Comparison of ENCODE assay signal across 9 cellular contexts in genomic region chr10:69644658-69645295, GRCh38. TPM values are rescaled to one million over a fixed set of nuclear protein-coding genes. Genes with fewer than 3 reads are reported as not detected.
DNase-seq lines count a peak whose midpoint lies in the region; ATAC-seq, FAIRE-seq and TF ChIP-seq lines count a peak whose summit lies in the region.
"Had no signal": no experiment of that assay in that cellular context is flagged by ENCODE, and none has a peak within 500 bp of the region (broad histone marks: within the 10 kb centered on the region; RNA-seq: fewer than 3 reads in every experiment).

No MANE protein-coding gene starts in this region.

- no peak overlapping the region for H3K4me3 ChIP-seq in Caco-2 (ENCODE audit: low read depth, low read length)
- no peak overlapping the region for H3K4me3 ChIP-seq in HCT116 (replicated peaks in 1 of 2; ENCODE audit: low read depth in 1 of 2, low read length in 2 of 2)
- H3K4me3 ChIP-seq in OCI-LY7 (ENCODE audit: low read depth, low read length, poor library complexity, severe bottlenecking): no peak overlapping the region
- no peak overlapping the region for H3K4me3 ChIP-seq in GM12878

- H3K4me1 ChIP-seq in Caco-2 (no peaks in the 10 kb centered on the region), HCT116 (ENCODE audit: control insufficient read depth in 1 of 2, insufficient read depth in 2 of 2, low read length in 2 of 2) (peaks cover 4 to 10% of the 10 kb centered on the region in 2 experiments), OCI-LY7 (ENCODE audit: insufficient read depth, low read length, poor library complexity, severe bottlenecking) (no peaks in the 10 kb centered on the region), GM12878 (ENCODE audit: control insufficient read depth, insufficient read depth, low read length) (no peaks in the 10 kb centered on the region)

- H3K4me2 ChIP-seq in HCT116 (ENCODE audit: low read length): peak overlapping the region; percentile 25; the same call in 1 of the 2 replicates
- no peak overlapping the region for H3K4me2 ChIP-seq in OCI-LY7 (ENCODE audit: low read length)
- H3K4me2 ChIP-seq in GM12878 (ENCODE audit: control insufficient read depth, insufficient read depth): no peak overlapping the region

- H3K36me3 Mint-ChIP-seq in Caco-2 (ENCODE audit: insufficient read depth, unreplicated experiment): no peaks in the 10 kb centered on the region
- H3K36me3 Mint-ChIP-seq: naive thymus-derived CD8-positive, alpha-beta T cell had no signal

- H3K27me3 Mint-ChIP-seq in Caco-2 (ENCODE audit: insufficient read depth, unreplicated experiment): peaks cover 19% of the 10 kb centered on the region

- TF ChIP-seq POLR2A in HCT116 (IDR thresholded peaks at IDR 0.05; ENCODE audit: borderline replicate concordance, extremely low read depth, insufficient read depth, insufficient read length) (no peak), GM12878 (IDR thresholded peaks at IDR 0.05; ENCODE audit: low read depth, low read length) (no peak)

- TF ChIP-seq EP300 in GM12878 (IDR thresholded peaks at IDR 0.05; ENCODE audit: borderline replicate concordance in 1 of 2, control insufficient read depth in 1 of 2, low read depth in 2 of 2, low read length in 2 of 2): no peak

- ATAC-seq in HCT116 (peak; percentile 84), GM12878 (peak; percentile 69), HG03039 (IDR thresholded peaks at IDR 0.05; ENCODE audit: unreplicated experiment) (no peak)
- ATAC-seq: naive thymus-derived CD8-positive, alpha-beta T cell had no signal

- H3K79me2 ChIP-seq in HCT116 (ENCODE audit: insufficient read depth, low read length) (no peaks in the 10 kb centered on the region), OCI-LY7 (ENCODE audit: insufficient read depth, low read depth, low read length) (no peaks in the 10 kb centered on the region), GM12878 (ENCODE audit: control insufficient read depth, insufficient read depth, low read length) (no peaks in the 10 kb centered on the region)

- H4K20me1 ChIP-seq in HCT116 (ENCODE audit: insufficient read depth) (no peaks in the 10 kb centered on the region), OCI-LY7 (ENCODE audit: insufficient read depth, low read length) (no peaks in the 10 kb centered on the region), GM12878 (ENCODE audit: control insufficient read depth, insufficient read depth) (0 out of 2 replicates have a peak, but pooled peaks cover 2% of the 10 kb centered on the region)

- no peaks in the 10 kb centered on the region for H3K9me3 ChIP-seq in Caco-2
- no peaks in the 10 kb centered on the region for H3K9me3 ChIP-seq in HCT116 (ENCODE audit: control insufficient read depth in 1 of 2, insufficient read depth in 1 of 2, low read depth in 1 of 2, low read length in 2 of 2)
- no peaks in the 10 kb centered on the region for H3K9me3 ChIP-seq in OCI-LY7 (ENCODE audit: low read length)
- H3K9me3 ChIP-seq in GM12878 (replicated peaks; ENCODE audit: control insufficient read depth, insufficient read depth, low read length): no peaks in the 10 kb centered on the region

- H3K9me3 Mint-ChIP-seq in Caco-2 (ENCODE audit: unreplicated experiment): no peaks in the 10 kb centered on the region
- H3K9me3 Mint-ChIP-seq: naive thymus-derived CD8-positive, alpha-beta T cell had no signal

- DNase-seq in Caco-2 (peak; percentile 74 to 81), HCT116 (ENCODE audit: low read depth, low spot score) (peak; percentile 35), OCI-LY7 (ENCODE audit: low spot score) (peak; percentile 39), GM12878 (ENCODE audit: low read depth, low spot score) (no peak), iPS-NIHi11 (ENCODE audit: low spot score) (peak; percentile 85)
- DNase-seq in stimulated activated CD4-positive, alpha-beta T cell treated with anti-CD3 and anti-CD28 coated beads, Interleukin-12 subunit alpha, Interleukin-12 subunit beta, amount 100 ng/mL, for 4 hours: peak; percentile 28
- DNase-seq in central memory CD4-positive, alpha-beta T cell: no peak

- H3K9me2 ChIP-seq in HCT116 (ENCODE audit: insufficient read depth) (no peaks in the 10 kb centered on the region), OCI-LY7 (ENCODE audit: insufficient read depth, low read length) (no peaks in the 10 kb centered on the region)

- H2AFZ ChIP-seq in HCT116 (ENCODE audit: low read depth, low read length, poor library complexity, severe bottlenecking): no peak overlapping the region
- H2AFZ ChIP-seq in OCI-LY7 (ENCODE audit: low read length): no peak overlapping the region
- H2AFZ ChIP-seq in GM12878 (ENCODE audit: control insufficient read depth, low read depth, low read length): no peak overlapping the region

- in situ Hi-C loops in GM12878 (cut with MboI): no loop called here

- CTCF ChIA-PET in Caco-2 (lab: Charles Lee) (interaction anchor here (0.6 to 2.7 kb wide), 12 partner anchors 8 to 270 kb away, joined by 3 to 23 read pairs (median 6); no protein-coding TSS in a partner anchor), HCT116 (lab: Charles Lee) (interaction anchor here (0.6 to 9.3 kb wide), 15 partner anchors 9 to 314 kb away, joined by 3 to 102 read pairs (median 5); partner anchors contain the start of gene FAM241B), OCI-LY7 (lab: Charles Lee; ENCODE audit: unreplicated experiment) (no interaction called here), GM12878 (lab: Yijun Ruan, JAX) (interaction anchor here (0.7 to 11.9 kb wide), 11 partner anchors 10 to 313 kb away, joined by 3 to 189 read pairs (median 8); no protein-coding TSS in a partner anchor)

- TF ChIP-seq RAD21 in HCT116 (IDR thresholded peaks at IDR 0.05; ENCODE audit: low read depth) (peak; percentile 95), GM12878 (IDR thresholded peaks at IDR 0.05; ENCODE audit: insufficient read depth, low read depth, low read length) (peak; percentile 59)

- no peaks in the 10 kb centered on the region for H3K4me1 Mint-ChIP-seq in Caco-2 (ENCODE audit: low read depth, unreplicated experiment)
- H3K4me1 Mint-ChIP-seq: naive thymus-derived CD8-positive, alpha-beta T cell had no signal

- H3K27ac Mint-ChIP-seq in Caco-2 (ENCODE audit: unreplicated experiment): no peak overlapping the region

- no peak overlapping the region for H3K9ac ChIP-seq in HCT116 (ENCODE audit: low read length)
- H3K9ac ChIP-seq in GM12878 (ENCODE audit: control insufficient read depth, insufficient read depth, low read length): no peak overlapping the region

- TF ChIP-seq CTCF in Caco-2 (IDR thresholded peaks at IDR 0.05; ENCODE audit: insufficient read depth in 1 of 2, low read depth in 1 of 2, low read length in 1 of 2, severe bottlenecking in 1 of 2, unreplicated experiment in 1 of 2) (peak; percentile 96), HCT116 (IDR thresholded peaks at IDR 0.05 in 2 of 3, conservative IDR thresholded peaks at IDR 0.05 in 1 of 3; ENCODE audit: borderline replicate concordance in 1 of 3, insufficient read depth in 1 of 3, low read depth in 2 of 3, low read length in 2 of 3) (peak; percentile 85 to 93 (median 91)), OCI-LY7 (conservative IDR thresholded peaks at IDR 0.05; ENCODE audit: low read length) (peak; percentile 87), GM12878 (IDR thresholded peaks at IDR 0.05 in 2 of 3, conservative IDR thresholded peaks at IDR 0.05 in 1 of 3; ENCODE audit: control insufficient read depth in 2 of 3, extremely low read depth in 1 of 3, insufficient read depth in 1 of 3, low read depth in 3 of 3, low read length in 3 of 3) (peak; percentile 68 to 77 (median 74))

- no peaks in the 10 kb centered on the region for H3K36me3 ChIP-seq in Caco-2 (ENCODE audit: control insufficient read depth, insufficient read depth, low read length)
- H3K36me3 ChIP-seq in HCT116 (ENCODE audit: control insufficient read depth in 1 of 2, insufficient read depth in 2 of 2, low read length in 2 of 2): no peaks in the 10 kb centered on the region
- H3K36me3 ChIP-seq in OCI-LY7 (ENCODE audit: insufficient read depth, low read length): no peaks in the 10 kb centered on the region
- H3K36me3 ChIP-seq in GM12878 (ENCODE audit: control insufficient read depth in 2 of 2, insufficient read depth in 2 of 2, low read length in 1 of 2): no peaks in the 10 kb centered on the region

- no peak for FAIRE-seq in GM12878 (lab: Jason Lieb, UNC)

- SMC1A ChIA-PET in GM12878 (lab: Charles Lee; ENCODE audit: uncharacterized antibody, unreplicated experiment): interaction anchor here (0.7 to 1.3 kb wide), 4 partner anchors 70 to 270 kb away, joined by 3 to 7 read pairs (median 4); no protein-coding TSS in a partner anchor

- H3K27me3 ChIP-seq in Caco-2 (replicated peaks; ENCODE audit: control insufficient read depth, insufficient read depth, low read length) (0 out of 2 replicates have a peak, but pooled peaks cover 1% of the 10 kb centered on the region), HCT116 (ENCODE audit: insufficient read depth, low read length) (no peaks in the 10 kb centered on the region), GM12878 (replicated peaks in 1 of 2; ENCODE audit: control insufficient read depth in 2 of 2, insufficient read depth in 2 of 2, low read length in 1 of 2) (no peaks in the 10 kb centered on the region)

- RAD21 ChIA-PET in HCT116 (lab: Charles Lee; ENCODE audit: low non-redundant PET in 1 of 2, low total read pairs in 2 of 2, uncharacterized antibody in 2 of 2, unreplicated experiment in 2 of 2) (interaction anchor here (0.6 to 1.4 kb wide), 5 partner anchors 49 to 157 kb away, joined by 3 to 5 read pairs (median 3); no protein-coding TSS in a partner anchor), GM12878 (lab: Charles Lee; ENCODE audit: unreplicated experiment) (no interaction called here)

- intact Hi-C loops in Caco-2 (cut with micrococcal nuclease; ENCODE audit: unreplicated experiment) (loop anchor here (1.0 kb wide), 3 partner anchors 19 to 156 kb away; no protein-coding TSS in a partner anchor), HCT116 (cut with micrococcal nuclease) (loop anchor here (1.0 to 5.0 kb wide), 3 partner anchors 73 to 268 kb away; partner anchors contain the start of gene COL13A1), OCI-LY7 (cut with micrococcal nuclease; ENCODE audit: unreplicated experiment) (loop anchor here (1.0 to 10.0 kb wide), 4 partner anchors 73 to 310 kb away; partner anchors contain the start of gene COL13A1), GM12878 (cut with micrococcal nuclease; ENCODE audit: unreplicated experiment) (loop anchor here (1.0 to 2.0 kb wide), 3 partner anchors 74 to 270 kb away; partner anchors contain the start of gene COL13A1)

- BruUV-seq in Caco-2 (replicated peaks; lab: Mats Ljungman, UMichigan) (no TSS peak), HCT116 (replicated peaks; lab: Mats Ljungman, UMichigan) (no TSS peak), OCI-LY7 (replicated peaks; lab: Mats Ljungman, UMichigan) (no TSS peak), GM12878 (replicated peaks; lab: Mats Ljungman, UMichigan) (no TSS peak)

- no peak overlapping the region for H3K4me3 Mint-ChIP-seq in Caco-2 (ENCODE audit: unreplicated experiment)
- H3K4me3 Mint-ChIP-seq: naive thymus-derived CD8-positive, alpha-beta T cell had no signal

- WGBS in GM12878 (ENCODE audit: insufficient coverage, insufficient replicate concordance, low lambda C conversion rate, missing lambda C conversion rate): 19% methylated on average over 13 of the region's 13 CpGs

- POLR2A ChIA-PET in Caco-2 (lab: Charles Lee) (no interaction called here), HCT116 (lab: Charles Lee) (no interaction called here), OCI-LY7 (lab: Charles Lee) (no interaction called here), GM12878 (lab: Charles Lee) (no interaction called here)

- H3K27ac ChIP-seq in HCT116 (ENCODE audit: low read depth, low read length) (no peak overlapping the region), OCI-LY7 (ENCODE audit: low read depth, low read length, poor library complexity, severe bottlenecking) (no peak overlapping the region), GM12878 (ENCODE audit: control insufficient read depth, insufficient read depth) (no peak overlapping the region)

RNA-seq across cellular contexts. Expression of gene FAM241B, which starts 14.7 kb away (rescaled TPM):
- total RNA-seq in Caco-2 (2022) (24.9 and 30.2 TPM in 2 replicates), HCT116 (2021; ENCODE audit: unreplicated experiment) (18.0 TPM), OCI-LY7 (2022) (not detected in 2 replicates), GM12878 (2014; rRNA removed) (0.11 TPM in 1 of 2 replicates, not detected in the other), GM12878 (2014; rRNA removed; fragmentation: Illumina TruSeq; extraction: Trizol) (0.13 TPM in 1 of 2 replicates, not detected in the other), GM12878 (2021) (0.37 and 0.62 TPM in 2 replicates)
- 27.0 and 31.1 TPM in 2 replicates for polyA plus RNA-seq in HCT116 (2012)
- total RNA-seq in OCI-LY7 (2014; rRNA removed; shearing (Covaris generic)): not detected in 2 replicates
- not detected in 2 replicates for total RNA-seq in GM12878 (2013; cell fraction: nucleolus; rRNA removed)
- polyA plus RNA-seq in GM12878 (2011; ENCODE audit: low read depth): 0.88 TPM
- polyA plus RNA-seq in GM12878 (2011; rRNA removed) (0.72 and 0.99 TPM in 2 replicates), GM12878 (2014; fragmentation: Illumina TruSeq; extraction: Trizol) (0.15 TPM in 1 of 2 replicates, not detected in the other), GM12878 (2014; fragmentation: Nextera tagmentation; extraction: Ambion mirVana) (under 1 TPM; 0.09 to 0.18 TPM), GM12878 (2014; rRNA removed) (0.31 and 0.43 TPM in 2 replicates), GM12878 (2016; fragmentation: Nextera tagmentation; extraction: Ambion mirVana) (under 1 TPM; 0.30 to 0.31 TPM)
- polyA plus RNA-seq in GM12878 (2011; cell fraction: cytosol; rRNA removed): 0.84 and 0.99 TPM in 2 replicates
- 0.87 and 0.98 TPM in 2 replicates for polyA plus RNA-seq in GM12878 (2011; cell fraction: nucleus; rRNA removed)
- polyA plus RNA-seq in GM12878 (2012): 1.00 and 1.7 TPM in 2 replicates
- polyA minus RNA-seq in GM12878 (2011; rRNA and poly(A)+ RNA removed): 0.59 and 0.77 TPM in 2 replicates
- polyA minus RNA-seq in GM12878 (2011; cell fraction: cytosol; rRNA and poly(A)+ RNA removed): 1.0 TPM in 1 of 2 replicates, not detected in the other
- 0.86 TPM in 1 of 2 replicates, not detected in the other for polyA minus RNA-seq in GM12878 (2011; cell fraction: nucleus; rRNA and poly(A)+ RNA removed)

Comparison
In these comparisons a context has a peak if more than half of its experiments do, and no peak if none do; other contexts are left out.
1. DNase-seq: peak in Caco-2 (2 of 2), HCT116 (single experiment), OCI-LY7 (single experiment), iPS-NIHi11 (single experiment) and stimulated activated CD4-positive, alpha-beta T cell treated with anti-CD3 and anti-CD28 coated beads, Interleukin-12 subunit alpha, Interleukin-12 subunit beta, amount 100 ng/mL, for 4 hours (single experiment); none in GM12878 (single experiment) and central memory CD4-positive, alpha-beta T cell (single experiment).
2. RNA of gene FAM241B, which starts 14.7 kb away (total RNA-seq): 24.9 to 30.2 TPM in Caco-2 and 18.0 TPM in HCT116 (single experiment); 0.11 to 0.62 TPM in GM12878 and not detected in OCI-LY7; every median in the first group is over 10 times any median in the second.
3. Peak in every context shown above with its lines, with median percentiles within 50 percentile points of each other: CTCF ChIP-seq.